Comparison of ENCODE assay signal across 1 cellular context in the genomic region with DNA sequence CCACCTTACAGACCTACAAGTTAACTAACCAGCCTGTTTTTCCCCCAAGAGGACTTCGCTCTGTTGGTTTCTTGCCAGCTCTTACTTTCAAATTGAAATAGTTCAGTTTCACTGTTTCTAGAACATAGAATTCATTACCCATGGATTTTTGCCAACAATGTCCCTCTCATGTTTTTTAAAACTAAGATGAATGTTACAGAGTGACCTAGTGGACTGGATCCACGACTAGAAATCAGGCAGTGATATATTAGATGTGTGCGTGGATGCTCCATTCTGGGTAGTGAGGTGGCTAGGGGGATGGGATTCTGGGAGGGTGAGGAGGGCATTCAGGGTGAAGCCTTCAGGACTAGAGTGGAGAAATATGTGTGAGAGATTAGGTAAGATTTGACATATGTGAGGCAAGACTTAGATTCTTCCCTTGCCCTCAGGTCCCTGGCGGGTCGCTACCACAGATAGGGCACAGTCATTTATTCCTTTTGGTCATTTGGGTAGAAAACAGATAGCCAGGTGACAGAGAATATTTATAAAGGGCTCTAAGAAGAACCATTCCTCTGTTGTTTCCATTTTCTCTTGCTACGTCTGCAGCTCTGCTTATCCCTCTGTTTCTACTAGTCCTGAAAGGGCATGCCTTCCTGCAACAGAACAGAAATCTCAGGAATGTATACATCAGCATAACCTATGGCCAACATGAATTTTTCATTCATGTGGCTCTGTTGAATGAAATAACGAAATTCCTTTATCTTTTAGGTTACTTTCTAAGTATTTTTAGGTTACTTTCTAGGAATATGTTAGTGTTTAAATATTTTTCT.
TF ChIP-seq lines count a peak whose summit lies in the region.

No MANE protein-coding gene starts in this region.

TF ChIP-seq in GM12878, 131 proteins besides CTCF, POLR2A, EP300 and RAD21 (continued from another document):
- TF ChIP-seq, protein P1, sequence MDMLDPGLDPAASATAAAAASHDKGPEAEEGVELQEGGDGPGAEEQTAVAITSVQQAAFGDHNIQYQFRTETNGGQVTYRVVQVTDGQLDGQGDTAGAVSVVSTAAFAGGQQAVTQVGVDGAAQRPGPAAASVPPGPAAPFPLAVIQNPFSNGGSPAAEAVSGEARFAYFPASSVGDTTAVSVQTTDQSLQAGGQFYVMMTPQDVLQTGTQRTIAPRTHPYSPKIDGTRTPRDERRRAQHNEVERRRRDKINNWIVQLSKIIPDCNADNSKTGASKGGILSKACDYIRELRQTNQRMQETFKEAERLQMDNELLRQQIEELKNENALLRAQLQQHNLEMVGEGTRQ (IDR thresholded peaks at IDR 0.05; ENCODE audit: borderline replicate concordance, low read depth, low read length) = no peak
- TF ChIP-seq SMAD1 (IDR thresholded peaks at IDR 0.05; ENCODE audit: low read depth, partially characterized antibody) (peak; percentile 73), CBFB (IDR thresholded peaks at IDR 0.05; ENCODE audit: low read depth) (no peak), IKZF2 (IDR thresholded peaks at IDR 0.05) (peak in 1 of 2 experiments; percentile 42; a peak in 2 of 4 replicates), IKZF1 (conservative IDR thresholded peaks at IDR 0.05) (0 out of 2 replicates have a peak, but pooled peaks have one; percentile 14)
